ENCODE assay signal across 13 cellular contexts in the genomic region with DNA sequence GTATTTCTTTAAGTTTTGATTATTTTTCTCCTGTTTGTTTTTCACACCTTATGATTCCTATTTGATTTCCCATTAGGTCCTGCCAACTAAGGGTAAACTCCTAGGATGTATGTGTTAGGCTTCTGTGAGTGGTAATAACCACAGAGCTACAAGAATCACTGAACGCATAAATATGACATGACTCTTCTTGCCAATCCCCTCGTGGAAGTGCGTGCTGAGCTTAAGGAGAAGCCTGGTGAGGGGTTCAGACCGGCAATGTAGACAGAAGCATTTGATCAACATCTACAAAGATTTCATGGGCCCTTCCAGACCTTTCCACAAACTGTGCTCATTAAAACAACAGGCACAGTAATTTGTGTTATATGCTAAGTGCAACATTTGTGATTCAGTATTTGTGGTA.
DNase-seq lines count a peak whose midpoint lies in the region; ATAC-seq and TF ChIP-seq lines count a peak whose summit lies in the region.
"Had no signal": no experiment of that assay in that cellular context is flagged by ENCODE, and none has a peak within 500 bp of the region (broad histone marks: within the 10 kb centered on the region; RNA-seq: fewer than 3 reads in every experiment).

No MANE protein-coding gene starts in this region.

- TF ChIP-seq CTCF in astrocyte of the spinal cord (IDR thresholded peaks at IDR 0.05; ENCODE audit: low read depth, low read length) (no peak), nephron (IDR thresholded peaks at IDR 0.05; ENCODE audit: unreplicated experiment in 3 of 3) (no peak), mucosa of descending colon (IDR thresholded peaks at IDR 0.05) (no peak)

- peak overlapping the region in 1 of 3 experiments; percentile 2 for H3K4me3 Mint-ChIP-seq in nephron
- H3K4me3 Mint-ChIP-seq: nephron progenitor cell had no signal

- no peaks in the 10 kb centered on the region for H3K36me3 ChIP-seq in mucosa of descending colon (ENCODE audit: low read depth)
- H3K36me3 ChIP-seq: left ventricle myocardium inferior, tibial artery, WERI-Rb-1 had no signal

- no peak overlapping the region for H3K4me3 ChIP-seq in astrocyte of the spinal cord (ENCODE audit: low read depth, low read length)
- H3K4me3 ChIP-seq in mucosa of descending colon, result no peak overlapping the region
- H3K4me3 ChIP-seq: left ventricle myocardium inferior, tibial artery had no signal

- no peaks in the 10 kb centered on the region for H3K9me3 Mint-ChIP-seq in nephron
- H3K9me3 Mint-ChIP-seq: nephron progenitor cell had no signal

- no peaks in the 10 kb centered on the region for H3K9me3 ChIP-seq in mucosa of descending colon
- H3K9me3 ChIP-seq: left ventricle myocardium inferior, tibial artery had no signal

- no peak for ATAC-seq in mucosa of descending colon
- ATAC-seq: HepG2 had no signal

- intact Hi-C loops in mucosa of descending colon (cut with DNase I, micrococcal nuclease), result no loop called here

- no peaks in the 10 kb centered on the region for H3K27me3 Mint-ChIP-seq in nephron (ENCODE audit: low read depth)

- peaks cover 22% of the 10 kb centered on the region for H3K4me1 ChIP-seq in mucosa of descending colon (ENCODE audit: low read depth)
- H3K4me1 ChIP-seq: left ventricle myocardium inferior, tibial artery had no signal

- peak overlapping the region; percentile 49 to 88 (median 52) for H3K27ac Mint-ChIP-seq in nephron
- H3K27ac Mint-ChIP-seq: nephron progenitor cell had no signal

- peaks cover 19% of the 10 kb centered on the region for H3K4me1 Mint-ChIP-seq in nephron

- in situ Hi-C loops in astrocyte of the spinal cord (cut with HindIII; ENCODE audit: low sequenced_read_pairs), result no loop called here

- no peaks in the 10 kb centered on the region for H3K36me3 Mint-ChIP-seq in nephron (ENCODE audit: low read depth)

- DNase-seq in EH (ENCODE audit: low read depth), result peak; percentile 26
- peak; percentile 24 for DNase-seq in M059J (ENCODE audit: low read depth)
- peak; percentile 38 for DNase-seq in astrocyte of the spinal cord (ENCODE audit: low read depth, low spot score)
- no peak for DNase-seq in stimulated activated naive CD4-positive, alpha-beta T cell treated with Interleukin-2 at 50 U/mL for 16 hours (lab: John Stamatoyannopoulos, UW)
- no peak for DNase-seq in SW 1271 (lab: John Stamatoyannopoulos, UW)
- DNase-seq in mucosa of descending colon, result no peak
- DNase-seq: cortex of kidney, left ventricle myocardium inferior, nephron progenitor cell, tibial artery, WERI-Rb-1 had no signal

Comparison
In these comparisons a context has a peak if more than half of its experiments do, and no peak if none do; other contexts are left out.
1. DNase-seq: peak in EH (single experiment), M059J (single experiment) and astrocyte of the spinal cord (single experiment); none in stimulated activated naive CD4-positive, alpha-beta T cell treated with Interleukin-2 at 50 U/mL for 16 hours (single experiment), SW 1271 (0 of 2) and mucosa of descending colon (0 of 3).